16 cellular contexts compared by ENCODE assay signal in genomic region chr1:181985981-181986906, GRCh38.
"Had no signal": no experiment of that assay in that cellular context is flagged by ENCODE, and none has a peak within 500 bp of the region (broad histone marks: within the 10 kb centered on the region; RNA-seq: fewer than 3 reads in every experiment).

No MANE protein-coding gene starts in this region.

- H3K36me3 Mint-ChIP-seq: naive thymus-derived CD8-positive, alpha-beta T cell had no signal

- H3K27me3 ChIP-seq: stomach, tibial artery had no signal

- H3K36me3 ChIP-seq: heart right ventricle, stomach, tibial artery had no signal

- H3K4me3 Mint-ChIP-seq: activated CD4-positive, alpha-beta T cell treated with anti-CD3 and anti-CD28 coated beads, Interleukin-2, amount 10 ng/mL, durations not matched to agents 7 days and 5 days; naive thymus-derived CD8-positive, alpha-beta T cell had no signal

- ATAC-seq: heart right ventricle; left lobe of liver; mucosa of descending colon; naive thymus-derived CD8-positive, alpha-beta T cell had no signal

- H3K4me1 ChIP-seq: tibial artery had no signal

- H3K4me3 ChIP-seq: heart right ventricle, mucosa of descending colon, stomach, tibial artery had no signal

- H3K27ac Mint-ChIP-seq: activated CD4-positive, alpha-beta T cell treated with anti-CD3 and anti-CD28 coated beads, Interleukin-2, amount 10 ng/mL, durations not matched to agents 7 days and 5 days; naive thymus-derived CD8-positive, alpha-beta T cell had no signal

- H3K9me3 ChIP-seq: heart right ventricle, mucosa of descending colon, stomach, tibial artery had no signal

- H3K9me3 Mint-ChIP-seq: activated CD4-positive, alpha-beta T cell treated with anti-CD3 and anti-CD28 coated beads, Interleukin-2, amount 10 ng/mL, durations not matched to agents 7 days and 5 days; naive thymus-derived CD8-positive, alpha-beta T cell had no signal

- DNase-seq: activated CD4-positive, alpha-beta T cell treated with anti-CD3 and anti-CD28 coated beads, Interleukin-2, amount 10 ng/mL, durations not matched to agents 7 days and 5 days; activated CD4-positive, CD25-positive, alpha-beta regulatory T cell; activated naive CD4-positive, alpha-beta T cell treated with anti-CD3 and anti-CD28 coated beads, Interleukin-2, amount 50 U/mL, for 16 hours; activated T-cell treated with anti-CD3 and anti-CD28 coated beads for 4 hours; amniotic stem cell; foreskin melanocyte; heart right ventricle; islet precursor cell; mammary epithelial cell; mucosa of descending colon; naive thymus-derived CD8-positive, alpha-beta T cell; stimulated activated CD4-positive, alpha-beta T cell treated with anti-CD3 and anti-CD28 coated beads, Interleukin-2, amount 100 ng/mL, for 48 hours; stomach; T-helper 1 cell; tibial artery had no signal

- H3K27ac ChIP-seq: heart right ventricle, stomach, tibial artery had no signal
